In the genomic region with DNA sequence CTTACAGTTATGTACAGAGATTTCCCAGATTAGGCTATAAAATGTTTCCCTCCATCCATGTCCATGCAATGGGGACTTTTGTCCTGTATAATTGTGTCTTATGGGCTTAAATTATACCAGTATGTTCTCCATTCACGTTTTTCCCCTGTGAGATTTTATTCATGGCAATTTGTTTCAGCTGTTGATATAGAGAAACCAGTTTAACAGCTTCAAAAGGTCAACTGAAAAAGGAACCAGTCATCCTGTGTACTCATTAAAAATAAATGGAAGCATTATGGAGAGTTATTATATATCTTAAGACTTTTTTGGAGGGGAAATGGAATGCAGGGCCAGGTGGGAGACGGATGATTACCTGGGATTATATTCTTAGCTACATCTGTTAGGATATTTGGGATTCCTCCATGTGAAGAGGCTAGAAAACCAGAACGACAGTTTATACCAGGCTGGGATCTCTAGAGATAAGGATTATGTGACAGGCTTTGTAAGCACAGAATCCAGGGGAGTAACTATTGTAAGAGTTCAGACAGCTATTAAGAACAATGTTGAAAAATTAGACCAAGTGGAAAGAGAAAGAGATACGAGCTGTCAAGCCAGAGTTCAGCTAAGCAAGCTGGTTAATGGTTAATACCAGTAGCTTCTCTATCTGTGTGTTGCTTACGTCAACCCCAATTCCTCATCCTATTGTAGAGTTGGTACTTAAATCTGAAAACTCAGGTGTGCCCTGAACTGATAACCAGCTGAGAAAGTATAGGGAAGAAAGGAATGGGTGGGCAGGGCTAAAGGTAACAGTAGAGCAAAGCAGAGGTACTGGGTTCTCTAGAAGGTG, we compare ENCODE assay signal across 14 cellular contexts. TPM values are rescaled to one million over a fixed set of nuclear protein-coding genes. Genes with fewer than 3 reads are reported as not detected.
A peak's percentile ranks its signal among the peaks of the same experiment; 100 is the strongest.
DNase-seq lines count a peak whose midpoint lies in the region; ATAC-seq and TF ChIP-seq lines count a peak whose summit lies in the region.
"Had no signal": no experiment of that assay in that cellular context is flagged by ENCODE, and none has a peak within 500 bp of the region (broad histone marks: within the 10 kb centered on the region; RNA-seq: fewer than 3 reads in every experiment).

No MANE protein-coding gene starts in this region.

- ATAC-seq in GM21381 (IDR thresholded peaks at IDR 0.05; ENCODE audit: unreplicated experiment) (peak; percentile 49), HG03342 (IDR thresholded peaks at IDR 0.05; ENCODE audit: unreplicated experiment) (peak; percentile 50), left colon (peak; percentile 59), HG03025 (IDR thresholded peaks at IDR 0.05; ENCODE audit: low FRiP score, unreplicated experiment) (no peak)
- ATAC-seq: effector memory CD8-positive, alpha-beta T cell; naive thymus-derived CD8-positive, alpha-beta T cell; stimulated activated naive CD8-positive, alpha-beta T cell treated with anti-CD3 and anti-CD28 coated beads, Interleukin-15, amount 100 ng/mL, for 72 hours had no signal

- H2BK120ac ChIP-seq in mesenchymal stem cell (ENCODE audit: low read depth, low read length), result no peak overlapping the region

- intact Hi-C loops in left colon (cut with DNase I, micrococcal nuclease), result loop anchor here in 1 of 2 donors (5.0 kb wide), 1 partner anchor 48 kb away; no protein-coding TSS in a partner anchor

- H2BK12ac ChIP-seq in mesenchymal stem cell (ENCODE audit: low read length in 2 of 2), result no peak overlapping the region

- H2AFZ ChIP-seq in mesenchymal stem cell (ENCODE audit: low read depth, low read length), result no peak overlapping the region

- no peak overlapping the region for H2AK5ac ChIP-seq in mesenchymal stem cell (ENCODE audit: low read length, severe bottlenecking)

- H2BK15ac ChIP-seq in mesenchymal stem cell (ENCODE audit: low read depth, poor library complexity, severe bottlenecking), result no peak overlapping the region

- DNase-seq in DMS53 treated with DMSO at 0.1 percent for 48 hours (lab: John Stamatoyannopoulos, UW; ENCODE audit: unreplicated experiment) (peak; percentile 32), left colon (no peak), mesenchymal stem cell (no peak), Peyer's patch (no peak), HUDEP-2 (lab: John Stamatoyannopoulos, UW; ENCODE audit: unreplicated experiment in 76 of 76) (no peak)
- DNase-seq: activated CD4-positive, alpha-beta T cell treated with anti-CD3 and anti-CD28 coated beads, Interleukin-2, amount 50 U/mL, for 48 hours; effector memory CD8-positive, alpha-beta T cell; naive thymus-derived CD8-positive, alpha-beta T cell; NCI-H2107; stimulated activated naive CD8-positive, alpha-beta T cell treated with anti-CD3 and anti-CD28 coated beads, Interleukin-15, amount 100 ng/mL, for 72 hours had no signal

- no peak overlapping the region for H3K14ac ChIP-seq in mesenchymal stem cell (ENCODE audit: low read length in 2 of 2)

- no peak for TF ChIP-seq CTCF in Peyer's patch (IDR thresholded peaks at IDR 0.05)

- H3K4ac ChIP-seq in mesenchymal stem cell (ENCODE audit: low read depth in 1 of 2, low read length in 2 of 2), result no peak overlapping the region

- H4K8ac ChIP-seq in mesenchymal stem cell (ENCODE audit: low read length), result no peak overlapping the region

- H3K27ac ChIP-seq in mesenchymal stem cell (ENCODE audit: low read length, poor library complexity, severe bottlenecking) (no peak overlapping the region), Peyer's patch (peak overlapping the region in 2 of 4 donors; percentile 64 to 74)
- H3K27ac ChIP-seq: SJSA1 had no signal

- H2BK5ac ChIP-seq in mesenchymal stem cell (ENCODE audit: low read depth, low read length, poor library complexity, severe bottlenecking), result no peak overlapping the region

- H3K4me1 ChIP-seq in mesenchymal stem cell (ENCODE audit: control insufficient read depth, insufficient read depth, low read depth, low read length), result peaks cover 4% of the 10 kb centered on the region
- H3K4me1 ChIP-seq in Peyer's patch, result peaks cover 0 to 14% (median 5%) of the 10 kb centered on the region in 4 donors
- H3K4me1 ChIP-seq: SJSA1 had no signal

- peaks cover 0 to 10% of the 10 kb centered on the region in 2 experiments for H3K27me3 ChIP-seq in mesenchymal stem cell (ENCODE audit: control insufficient read depth in 1 of 2, insufficient read depth in 1 of 2, low read length in 2 of 2)
- H3K27me3 ChIP-seq in Peyer's patch, result no peaks in the 10 kb centered on the region

- H3K9ac ChIP-seq in mesenchymal stem cell (ENCODE audit: low read length), result no peak overlapping the region

- H4K91ac ChIP-seq in mesenchymal stem cell (ENCODE audit: low read length), result no peak overlapping the region

- H3K36me3 ChIP-seq in mesenchymal stem cell (ENCODE audit: control insufficient read depth in 1 of 2, insufficient read depth in 2 of 2, low read depth in 1 of 2, low read length in 2 of 2), result no peaks in the 10 kb centered on the region
- no peaks in the 10 kb centered on the region for H3K36me3 ChIP-seq in Peyer's patch
- H3K36me3 ChIP-seq: SJSA1 had no signal

- no peak overlapping the region for H3K23ac ChIP-seq in mesenchymal stem cell (ENCODE audit: low read length in 2 of 2)

- 65% methylated on average over 3 of the region's 5 CpGs for WGBS in mesenchymal stem cell

- no peak for TF ChIP-seq POLR2A in Peyer's patch (IDR thresholded peaks at IDR 0.05)

- H3K4me3 ChIP-seq in mesenchymal stem cell (ENCODE audit: insufficient read depth in 1 of 2, low read depth in 1 of 2, low read length in 2 of 2) (no peak overlapping the region), Peyer's patch (no peak overlapping the region)
- H3K4me3 ChIP-seq: SJSA1 had no signal

- no peak overlapping the region for H3K18ac ChIP-seq in mesenchymal stem cell (ENCODE audit: low read depth in 1 of 2, low read length in 2 of 2)

- H3K4me2 ChIP-seq in mesenchymal stem cell (ENCODE audit: low read length, poor library complexity, severe bottlenecking), result no peak overlapping the region

- H3K9me3 ChIP-seq in mesenchymal stem cell (ENCODE audit: control insufficient read depth, low read length), result no peaks in the 10 kb centered on the region
- no peaks in the 10 kb centered on the region for H3K9me3 ChIP-seq in Peyer's patch
- H3K9me3 ChIP-seq: SJSA1 had no signal

- no peaks in the 10 kb centered on the region for H3K79me1 ChIP-seq in mesenchymal stem cell (replicated peaks; ENCODE audit: low read length, poor library complexity, severe bottlenecking)

RNA-seq across cellular contexts. Expression of a gene that starts 12.4 kb away (rescaled TPM):
- total RNA-seq in left colon (1 to 10 TPM; 2.0 to 3.1 TPM), Peyer's patch (1 to 10 TPM; 4.4 to 6.3 (median 5.0) TPM)
- polyA plus RNA-seq in mesenchymal stem cell (2013, experiment 1 of 2), result 6.4 TPM
- polyA plus RNA-seq in mesenchymal stem cell (2013, experiment 2 of 2), result 6.3 TPM
- polyA plus RNA-seq: naive thymus-derived CD8-positive, alpha-beta T cell had no signal

RNA-seq across cellular contexts. Expression of a gene that starts 51.3 kb away (rescaled TPM):
- 1 to 10 TPM; 4.6 to 8.6 TPM for total RNA-seq in left colon
- 73.6 TPM for polyA plus RNA-seq in mesenchymal stem cell (2013, experiment 1 of 2)
- polyA plus RNA-seq in mesenchymal stem cell (2013, experiment 2 of 2), result 72.3 TPM
- 10 to 100 TPM in 1 of 4 donors, 1 to 10 TPM in 3; 2.8 to 19.0 (median 4.3) TPM for total RNA-seq in Peyer's patch
